In the genomic region with DNA sequence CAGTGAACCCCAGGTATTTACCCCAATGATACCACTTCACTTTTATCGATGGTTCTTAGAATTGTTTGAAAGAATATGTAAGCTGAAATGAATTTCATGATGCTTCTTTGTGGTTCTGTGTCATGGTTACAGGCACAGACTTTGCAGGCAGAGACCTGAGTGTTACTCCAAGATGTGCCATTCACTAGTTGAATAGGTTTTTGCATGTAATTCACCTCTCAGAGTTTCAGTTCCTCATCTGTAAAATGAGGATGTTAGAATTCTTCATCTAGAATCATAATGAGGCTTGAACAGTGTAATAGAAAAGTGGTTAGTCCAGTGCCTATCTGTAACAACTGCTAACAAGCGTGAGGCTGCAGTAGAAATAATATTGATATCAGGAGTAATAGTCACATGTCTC, we compare ENCODE assay signal across 16 cellular contexts. TPM values are rescaled to one million over a fixed set of nuclear protein-coding genes. Genes with fewer than 3 reads are reported as not detected.
DNase-seq lines count a peak whose midpoint lies in the region; ATAC-seq, FAIRE-seq and TF ChIP-seq lines count a peak whose summit lies in the region.
"Had no signal": no experiment of that assay in that cellular context is flagged by ENCODE, and none has a peak within 500 bp of the region (broad histone marks: within the 10 kb centered on the region; RNA-seq: fewer than 3 reads in every experiment).

No MANE protein-coding gene starts in this region.

- TF ChIP-seq CTCF in thyroid gland (IDR thresholded peaks at IDR 0.05), result no peak

- no peaks in the 10 kb centered on the region for H3K27me3 Mint-ChIP-seq in activated T-cell treated with anti-CD3 and anti-CD28 coated beads, Interleukin-2, amount 50 U/mL, for 24 hours
- H3K27me3 Mint-ChIP-seq: stimulated activated naive CD8-positive, alpha-beta T cell treated with anti-CD3 and anti-CD28 coated beads, Interleukin-15, Interleukin-2, amounts not matched to agents 100 ng/mL and 50 ng/mL, for 24 hours had no signal

- H3K4me1 ChIP-seq in thyroid gland, result no peaks in the 10 kb centered on the region
- H3K4me1 ChIP-seq: SJSA1 had no signal

- H3K36me3 Mint-ChIP-seq in activated T-cell treated with anti-CD3 and anti-CD28 coated beads, Interleukin-2, amount 50 U/mL, for 24 hours (ENCODE audit: low read depth), result no peaks in the 10 kb centered on the region

- H3K4me3 ChIP-seq in thyroid gland (replicated peaks in 1 of 3), result no peak overlapping the region
- H3K4me3 ChIP-seq: SJSA1 had no signal

- H3K4me3 Mint-ChIP-seq in activated T-cell treated with anti-CD3 and anti-CD28 coated beads, Interleukin-2, amount 50 U/mL, for 24 hours, result no peak overlapping the region
- H3K4me3 Mint-ChIP-seq: stimulated activated naive CD8-positive, alpha-beta T cell treated with anti-CD3 and anti-CD28 coated beads, Interleukin-15, Interleukin-2, amounts not matched to agents 100 ng/mL and 50 ng/mL, for 24 hours had no signal

- 87 to 88% methylated on average over 2 of the region's 2 CpGs for WGBS in thyroid gland, 2 donors

- H3K27me3 ChIP-seq in thyroid gland, result no peaks in the 10 kb centered on the region
- H3K27me3 ChIP-seq: SJSA1 had no signal

- no peak overlapping the region for H3K27ac ChIP-seq in thyroid gland
- H3K27ac ChIP-seq: HL-60, SJSA1 had no signal

- intact Hi-C loops in left colon (cut with DNase I, micrococcal nuclease), result no loop called here
- intact Hi-C loops in thyroid gland (cut with DNase I), result no loop called here

- H3K27ac Mint-ChIP-seq in activated T-cell treated with anti-CD3 and anti-CD28 coated beads, Interleukin-2, amount 50 U/mL, for 24 hours, result no peak overlapping the region
- H3K27ac Mint-ChIP-seq: stimulated activated naive CD8-positive, alpha-beta T cell treated with anti-CD3 and anti-CD28 coated beads, Interleukin-15, Interleukin-2, amounts not matched to agents 100 ng/mL and 50 ng/mL, for 24 hours had no signal

- DNase-seq in NOMO-1 treated with DMSO at 0.1 percent for 48 hours (lab: John Stamatoyannopoulos, UW; ENCODE audit: unreplicated experiment) (peak; percentile 34), NOMO-1 treated with dmso at 0.1 percent for 144 hours (lab: John Stamatoyannopoulos, UW; ENCODE audit: unreplicated experiment) (no peak), frontal cortex (ENCODE audit: low spot score in 2 of 2) (no peak), left colon (no peak), thyroid gland (no peak)
- no peak for DNase-seq in activated T-cell treated with anti-CD3 and anti-CD28 coated beads, Interleukin-2, amount 50 U/mL, for 24 hours
- DNase-seq: mesenchymal stem cell, NCI-H1048, NCI-H510A had no signal

- no peak for TF ChIP-seq POLR2A in thyroid gland (IDR thresholded peaks at IDR 0.05)

- H3K36me3 ChIP-seq in thyroid gland, result no peaks in the 10 kb centered on the region
- H3K36me3 ChIP-seq: SJSA1 had no signal

- ATAC-seq in HG02610 (IDR thresholded peaks at IDR 0.05; ENCODE audit: unreplicated experiment), result peak; percentile 99
- ATAC-seq in HG03432 (IDR thresholded peaks at IDR 0.05; ENCODE audit: unreplicated experiment), result peak; percentile 97
- ATAC-seq in left colon, result no peak

- no peak for FAIRE-seq in frontal cortex (lab: Jason Lieb, UNC)
- FAIRE-seq: A204.1, endothelial cell of umbilical vein had no signal

- H3K9me3 Mint-ChIP-seq in activated T-cell treated with anti-CD3 and anti-CD28 coated beads, Interleukin-2, amount 50 U/mL, for 24 hours, result peaks cover 5% of the 10 kb centered on the region

- H3K9me3 ChIP-seq in thyroid gland, result no peaks in the 10 kb centered on the region
- H3K9me3 ChIP-seq: SJSA1 had no signal

- no peaks in the 10 kb centered on the region for H3K4me1 Mint-ChIP-seq in activated T-cell treated with anti-CD3 and anti-CD28 coated beads, Interleukin-2, amount 50 U/mL, for 24 hours (ENCODE audit: low read depth)

RNA-seq across cellular contexts. Expression of a gene that starts 54.6 kb away (rescaled TPM):
- total RNA-seq in frontal cortex (99.1 TPM), left colon (1 to 10 TPM; 1.3 to 1.6 TPM), thyroid gland (under 1 TPM in 1 of 4 donors, not detected in 3; 0.20 TPM)
- total RNA-seq: endothelial cell of umbilical vein, SJSA1 had no signal

Comparison
In these comparisons a context has a peak if more than half of its experiments do, and no peak if none do; other contexts are left out.
1. RNA of a gene that starts 54.6 kb away (total RNA-seq): 99.1 TPM in frontal cortex (single experiment); 1.3 to 1.6 TPM in left colon and 0.20 TPM in thyroid gland; every median in the first group is over 10 times any median in the second.